In the genomic region with DNA sequence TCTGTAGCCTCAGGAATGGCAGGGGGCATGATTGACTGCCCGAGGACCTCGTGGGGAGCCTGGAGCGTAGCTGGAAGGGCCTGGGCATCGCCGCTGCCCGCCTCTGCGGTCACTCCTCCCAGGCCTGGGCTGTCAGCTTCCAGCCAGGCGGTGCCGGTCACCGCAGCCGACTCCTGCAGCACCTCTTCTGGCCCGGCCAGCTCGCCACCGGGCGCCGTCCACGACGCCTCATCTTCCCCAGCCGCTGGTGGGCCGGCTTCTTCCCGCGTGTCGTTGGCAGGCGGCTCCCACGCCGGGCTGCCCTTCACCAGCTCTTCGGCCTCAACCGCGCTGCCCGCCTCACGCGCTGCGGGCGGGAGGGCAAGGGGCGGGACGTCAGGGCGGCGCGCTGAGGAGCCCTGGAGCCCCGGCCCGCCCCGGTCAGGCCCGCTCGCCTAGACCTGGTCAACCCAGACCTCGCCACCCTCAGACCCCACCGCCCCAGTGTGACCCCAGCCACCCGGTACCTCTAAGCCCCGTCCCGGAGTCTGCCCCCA, we compare ENCODE assay signal across 8 cellular contexts. TPM values are rescaled to one million over a fixed set of nuclear protein-coding genes. Genes with fewer than 3 reads are reported as not detected.
DNase-seq lines count a peak whose midpoint lies in the region; ATAC-seq and TF ChIP-seq lines count a peak whose summit lies in the region.

No MANE protein-coding gene starts in this region.

- H3K27me3 ChIP-seq in MG63 = 0 out of 2 replicates have a peak, but pooled peaks cover 3% of the 10 kb centered on the region

- no peaks in the 10 kb centered on the region for H3K9me3 ChIP-seq in MG63

- peak overlapping the region; percentile 37 for H3K4me3 ChIP-seq in MG63

- no peak overlapping the region for H3K27ac Mint-ChIP-seq in effector memory CD8-positive, alpha-beta T cell
- no peak overlapping the region for H3K27ac Mint-ChIP-seq in naive thymus-derived CD8-positive, alpha-beta T cell

- peaks cover 0 to 2% of the 10 kb centered on the region in 2 donors for H3K4me1 Mint-ChIP-seq in effector memory CD8-positive, alpha-beta T cell (ENCODE audit: low read depth in 2 of 2)
- H3K4me1 Mint-ChIP-seq in naive thymus-derived CD8-positive, alpha-beta T cell = peaks cover 0 to 3% (median 1%) of the 10 kb centered on the region in 4 donors

- H3K27ac ChIP-seq in C4-2B = peak overlapping the region; percentile 25; the same call in 1 of the 2 replicates

- H3K4me3 Mint-ChIP-seq in effector memory CD8-positive, alpha-beta T cell = peak overlapping the region; percentile 57 to 69
- H3K4me3 Mint-ChIP-seq in naive thymus-derived CD8-positive, alpha-beta T cell = peak overlapping the region in 9 of 10 donors; percentile 46 to 82 (median 60)

- no peaks in the 10 kb centered on the region for H3K9me3 Mint-ChIP-seq in effector memory CD8-positive, alpha-beta T cell
- H3K9me3 Mint-ChIP-seq in naive thymus-derived CD8-positive, alpha-beta T cell = no peaks in the 10 kb centered on the region

- POLR2A ChIA-PET in naive thymus-derived CD8-positive, alpha-beta T cell (lab: Charles Lee) = interaction anchor here (0.5 kb wide), 2 partner anchors 224 to 350 kb away, joined by 3 read pairs; no protein-coding TSS in a partner anchor

- H3K27me3 Mint-ChIP-seq in effector memory CD8-positive, alpha-beta T cell = peaks cover 21 to 50% of the 10 kb centered on the region in 2 donors
- peaks cover 17 to 38% (median 31%) of the 10 kb centered on the region in 5 donors for H3K27me3 Mint-ChIP-seq in naive thymus-derived CD8-positive, alpha-beta T cell

- H3K36me3 ChIP-seq in MG63 = no peaks in the 10 kb centered on the region

- DNase-seq in MG63 (peak; percentile 4), NCI-H2081 (lab: John Stamatoyannopoulos, UW) (no peak)
- DNase-seq in effector memory CD8-positive, alpha-beta T cell = no peak
- DNase-seq in naive thymus-derived CD8-positive, alpha-beta T cell = no peak

- no peak for ATAC-seq in effector memory CD8-positive, alpha-beta T cell (replicated peaks)
- ATAC-seq in naive thymus-derived CD8-positive, alpha-beta T cell = peak; percentile 8 to 39
- no peak for ATAC-seq in HG03457 (IDR thresholded peaks at IDR 0.05; ENCODE audit: unreplicated experiment)
- no peak for ATAC-seq in GM21786 (IDR thresholded peaks at IDR 0.05; ENCODE audit: unreplicated experiment)
- ATAC-seq in HG03354 (IDR thresholded peaks at IDR 0.05; ENCODE audit: poor library complexity, severe bottlenecking, unreplicated experiment) = no peak

- TF ChIP-seq CTCF in C4-2B (conservative IDR thresholded peaks at IDR 0.05) = no peak

- no peaks in the 10 kb centered on the region for H3K36me3 Mint-ChIP-seq in effector memory CD8-positive, alpha-beta T cell (ENCODE audit: insufficient read depth)
- no peaks in the 10 kb centered on the region for H3K36me3 Mint-ChIP-seq in naive thymus-derived CD8-positive, alpha-beta T cell

RNA-seq across cellular contexts. Expression of gene CSPG5, which starts 1.0 kb away (rescaled TPM):
- total RNA-seq in MG63 (2014; rRNA removed; shearing (Covaris generic); ENCODE audit: low replicate concordance) = 0.96 and 1.8 TPM in 2 replicates
- under 1 TPM; 0.33 to 0.44 TPM for total RNA-seq in naive thymus-derived CD8-positive, alpha-beta T cell
- polyA plus RNA-seq in naive thymus-derived CD8-positive, alpha-beta T cell = under 1 TPM in 1 of 3 donors, not detected in 2; 0.09 TPM

Comparison
In these comparisons a context has a peak if more than half of its experiments do, and no peak if none do; other contexts are left out.
1. ATAC-seq: peak in naive thymus-derived CD8-positive, alpha-beta T cell (2 of 2); none in effector memory CD8-positive, alpha-beta T cell (single experiment), HG03457 (single experiment), GM21786 (single experiment) and HG03354 (single experiment).